In genomic region chr15:72319360-72319984, GRCh38 we compare ENCODE assay signal across 8 cellular contexts. TPM values are rescaled to one million over a fixed set of nuclear protein-coding genes. Genes with fewer than 3 reads are reported as not detected.
DNase-seq lines count a peak whose midpoint lies in the region; ATAC-seq and TF ChIP-seq lines count a peak whose summit lies in the region.

No MANE protein-coding gene starts in this region.

- no peak overlapping the region for H3K27ac ChIP-seq in naive thymus-derived CD4-positive, alpha-beta T cell (ENCODE audit: low read depth, low read length)
- no peak overlapping the region for H3K27ac ChIP-seq in thyroid gland

- intact Hi-C loops in naive thymus-derived CD4-positive, alpha-beta T cell (cut with micrococcal nuclease): loop anchor here (1.0 to 10.0 kb wide), 4 partner anchors 47 to 465 kb away; partner anchors contain the start of genes ADPGK (in 1 of the 2), ARIH1 (in 1 of the 2) and PARP6 (in 1 of the 2)
- intact Hi-C loops in thyroid gland (cut with DNase I): no loop called here

- H3K9me3 Mint-ChIP-seq in naive thymus-derived CD4-positive, alpha-beta T cell: peaks cover 0 to 10% (median 6%) of the 10 kb centered on the region in 11 donors

- peaks cover 0 to 34% (median 0%) of the 10 kb centered on the region in 5 donors for H3K27me3 Mint-ChIP-seq in naive thymus-derived CD4-positive, alpha-beta T cell

- CTCF ChIA-PET in naive thymus-derived CD4-positive, alpha-beta T cell (lab: Charles Lee): no interaction called here

- H3K4me1 Mint-ChIP-seq in naive thymus-derived CD4-positive, alpha-beta T cell: peaks cover 20 to 25% (median 21%) of the 10 kb centered on the region in 7 donors

- H3K27me3 ChIP-seq in naive thymus-derived CD4-positive, alpha-beta T cell (ENCODE audit: control insufficient read depth in 2 of 2, insufficient read depth in 2 of 2, low read length in 2 of 2): no peaks in the 10 kb centered on the region
- no peaks in the 10 kb centered on the region for H3K27me3 ChIP-seq in thyroid gland

- H3K4me3 ChIP-seq in epithelial cell of proximal tubule (ENCODE audit: low read depth, low read length) (peak overlapping the region; percentile 62), thyroid gland (replicated peaks in 1 of 3) (peak overlapping the region in 1 of 3 donors; percentile 43)
- no peak overlapping the region for H3K4me3 ChIP-seq in naive thymus-derived CD4-positive, alpha-beta T cell (ENCODE audit: low read length)

- H3K27ac Mint-ChIP-seq in naive thymus-derived CD4-positive, alpha-beta T cell: peak overlapping the region in 7 of 9 donors; percentile 9 to 91 (median 51)

- peaks cover 7 to 10% of the 10 kb centered on the region in 2 donors for H3K4me1 ChIP-seq in naive thymus-derived CD4-positive, alpha-beta T cell (ENCODE audit: control insufficient read depth in 2 of 2, insufficient read depth in 2 of 2, low read length in 2 of 2)
- H3K4me1 ChIP-seq in thyroid gland: peaks cover 7 to 15% of the 10 kb centered on the region in 2 donors

- no peak for TF ChIP-seq POLR2A in thyroid gland (IDR thresholded peaks at IDR 0.05)

- TF ChIP-seq CTCF in epithelial cell of proximal tubule (conservative IDR thresholded peaks at IDR 0.05; ENCODE audit: low read depth, low read length) (no peak), thyroid gland (IDR thresholded peaks at IDR 0.05) (no peak)

- DNase-seq in NCI-H510A treated with DMSO at 0.1 percent for 48 hours (lab: John Stamatoyannopoulos, UW) (peak; percentile 37), NCI-H510A (lab: John Stamatoyannopoulos, UW) (no peak), LoVo (ENCODE audit: low spot score) (peak; percentile 68), epithelial cell of proximal tubule (ENCODE audit: low read depth) (no peak), thyroid gland (peak; percentile 77), NCI-H446 treated with DMSO at 0.1 percent for 48 hours (lab: John Stamatoyannopoulos, UW) (no peak)
- DNase-seq in activated CD8-positive, alpha-beta memory T cell treated with anti-CD3 and anti-CD28 coated beads, Interleukin-2, amount 50 U/mL, for 4 hours: peak; percentile 49
- DNase-seq in naive thymus-derived CD4-positive, alpha-beta T cell: peak; percentile 9 to 77 (median 42)

- ATAC-seq in naive thymus-derived CD4-positive, alpha-beta T cell: peak; percentile 63

- H3K36me3 ChIP-seq in naive thymus-derived CD4-positive, alpha-beta T cell (ENCODE audit: control insufficient read depth in 2 of 3, insufficient read depth in 3 of 3, low read length in 3 of 3): no peaks in the 10 kb centered on the region
- H3K36me3 ChIP-seq in thyroid gland: no peaks in the 10 kb centered on the region

- WGBS in thyroid gland, 2 donors: 4 to 37% methylated on average over 3 to 9 of the region's 48 CpGs

- peaks cover 0 to 4% (median 0%) of the 10 kb centered on the region in 3 experiments for H3K9me3 ChIP-seq in naive thymus-derived CD4-positive, alpha-beta T cell (ENCODE audit: control insufficient read depth in 2 of 3, low read length in 3 of 3)
- H3K9me3 ChIP-seq in thyroid gland: no peaks in the 10 kb centered on the region

- H3K36me3 Mint-ChIP-seq in naive thymus-derived CD4-positive, alpha-beta T cell: peaks cover 6 to 12% (median 7%) of the 10 kb centered on the region in 5 donors

- H3K4me3 Mint-ChIP-seq in naive thymus-derived CD4-positive, alpha-beta T cell: peak overlapping the region; percentile 63 to 85 (median 73)

- POLR2A ChIA-PET in naive thymus-derived CD4-positive, alpha-beta T cell (lab: Charles Lee): interaction anchor here (0.7 kb wide), 1 partner anchor 1837 kb away, joined by 3 read pairs; no protein-coding TSS in a partner anchor

RNA-seq across cellular contexts. Expression of gene CELF6, which starts 0.5 kb away (rescaled TPM):
- total RNA-seq in epithelial cell of proximal tubule: not detected in 2 replicates
- 1 to 10 TPM; 1.2 to 5.7 (median 3.8) TPM for total RNA-seq in naive thymus-derived CD4-positive, alpha-beta T cell
- under 1 TPM; 0.10 to 0.59 TPM for polyA plus RNA-seq in naive thymus-derived CD4-positive, alpha-beta T cell
- total RNA-seq in thyroid gland: 1 to 10 TPM; 2.3 to 9.8 (median 6.8) TPM

RNA-seq across cellular contexts. Expression of gene PARP6, which starts 47.1 kb away (rescaled TPM):
- total RNA-seq in epithelial cell of proximal tubule (14.7 and 16.0 TPM in 2 replicates), thyroid gland (10 to 100 TPM; 54.2 to 98.0 (median 70.4) TPM)
- 100 to 1,000 TPM in 4 of 5 experiments, 10 to 100 TPM in 1; 75.8 to 129 (median 127) TPM for total RNA-seq in naive thymus-derived CD4-positive, alpha-beta T cell
- polyA plus RNA-seq in naive thymus-derived CD4-positive, alpha-beta T cell: 10 to 100 TPM; 19.7 to 41.6 TPM

RNA-seq across cellular contexts. Expression of gene HEXA, which starts 56.3 kb away (rescaled TPM):
- total RNA-seq in epithelial cell of proximal tubule (63.4 and 82.7 TPM in 2 replicates), thyroid gland (100 to 1,000 TPM; 104 to 140 (median 111) TPM)
- total RNA-seq in naive thymus-derived CD4-positive, alpha-beta T cell: 100 to 1,000 TPM in 2 of 5 experiments, 10 to 100 TPM in 3; 83.1 to 101 (median 94.8) TPM
- 10 to 100 TPM; 60.3 to 81.0 TPM for polyA plus RNA-seq in naive thymus-derived CD4-positive, alpha-beta T cell

Comparison
In these comparisons a context has a peak if more than half of its experiments do, and no peak if none do; other contexts are left out.
1. DNase-seq: peak in NCI-H510A treated with DMSO at 0.1 percent for 48 hours (single experiment), LoVo (single experiment), activated CD8-positive, alpha-beta memory T cell treated with anti-CD3 and anti-CD28 coated beads, Interleukin-2, amount 50 U/mL, for 4 hours (single experiment), naive thymus-derived CD4-positive, alpha-beta T cell (9 of 9) and thyroid gland (2 of 2); none in NCI-H510A (single experiment), epithelial cell of proximal tubule (single experiment) and NCI-H446 treated with DMSO at 0.1 percent for 48 hours (single experiment).